22 cellular contexts compared by ENCODE assay signal in genomic region chr2:25814681-25815080, GRCh38.
DNase-seq lines count a peak whose midpoint lies in the region; ATAC-seq, FAIRE-seq and TF ChIP-seq lines count a peak whose summit lies in the region.
"Had no signal": no experiment of that assay in that cellular context is flagged by ENCODE, and none has a peak within 500 bp of the region (broad histone marks: within the 10 kb centered on the region; RNA-seq: fewer than 3 reads in every experiment).

No MANE protein-coding gene starts in this region.

- H3K27me3 Mint-ChIP-seq in activated naive CD8-positive, alpha-beta T cell treated with anti-CD3 and anti-CD28 coated beads, Interleukin-2, amount 50 U/mL, for 24 hours: no peaks in the 10 kb centered on the region
- H3K27me3 Mint-ChIP-seq in activated naive CD8-positive, alpha-beta T cell treated with anti-CD3 and anti-CD28 coated beads for 36 hours: no peaks in the 10 kb centered on the region
- H3K27me3 Mint-ChIP-seq: naive B cell had no signal

- in situ Hi-C loops in brain microvascular endothelial cell (cut with HindIII; ENCODE audit: low pct_ligation_motif_present, low sequenced_read_pairs): no loop called here

- H3K27me3 ChIP-seq in brain microvascular endothelial cell (replicated peaks): no peaks in the 10 kb centered on the region
- H3K27me3 ChIP-seq: hepatocyte had no signal

- DNase-seq in activated naive CD8-positive, alpha-beta T cell treated with anti-CD3 and anti-CD28 coated beads, Interleukin-2, amount 50 U/mL, for 24 hours: no peak
- DNase-seq in activated naive CD8-positive, alpha-beta T cell treated with anti-CD3 and anti-CD28 coated beads for 36 hours: no peak
- DNase-seq in RWPE1 (ENCODE audit: low spot score) (peak; percentile 9), fibroblast of peridontal ligament (ENCODE audit: extremely low read depth) (peak; percentile 14), stromal cell of bone marrow (ENCODE audit: low read depth) (peak; percentile 10), brain microvascular endothelial cell (no peak), RCC 7860 (ENCODE audit: low spot score) (no peak)
- DNase-seq: activated naive CD4-positive, alpha-beta T cell treated with anti-CD3 and anti-CD28 coated beads for 36 hours; activated T-cell treated with anti-CD3 and anti-CD28 coated beads, Interleukin-2, amount 50 U/mL, for 4 hours; aorta; naive B cell; NCI-H1105; NCI-H1930; NCI-H69 had no signal

- no peak for FAIRE-seq in RCC 7860 (lab: Jason Lieb, UNC)
- FAIRE-seq: frontal cortex had no signal

- POLR2A ChIA-PET in RWPE1 (lab: Yijun Ruan, JAX; ENCODE audit: low non-redundant PET): no interaction called here

- H3K4me1 Mint-ChIP-seq in activated naive CD8-positive, alpha-beta T cell treated with anti-CD3 and anti-CD28 coated beads, Interleukin-2, amount 50 U/mL, for 24 hours: peaks cover 77% of the 10 kb centered on the region
- H3K4me1 Mint-ChIP-seq in activated naive CD8-positive, alpha-beta T cell treated with anti-CD3 and anti-CD28 coated beads for 36 hours: peaks cover 39% of the 10 kb centered on the region

- peaks cover 36% of the 10 kb centered on the region for H3K36me3 Mint-ChIP-seq in activated naive CD8-positive, alpha-beta T cell treated with anti-CD3 and anti-CD28 coated beads, Interleukin-2, amount 50 U/mL, for 24 hours (ENCODE audit: low read depth)
- H3K36me3 Mint-ChIP-seq in activated naive CD8-positive, alpha-beta T cell treated with anti-CD3 and anti-CD28 coated beads for 36 hours: peaks cover 34% of the 10 kb centered on the region

- H3K4me3 ChIP-seq in brain microvascular endothelial cell (ENCODE audit: low read depth, low read length): no peak overlapping the region
- H3K4me3 ChIP-seq: HAP-1, hepatocyte, thoracic aorta had no signal

- ATAC-seq in activated naive CD8-positive, alpha-beta T cell treated with anti-CD3 and anti-CD28 coated beads, Interleukin-2, amount 50 U/mL, for 24 hours: peak; percentile 53
- ATAC-seq in HG02970 (IDR thresholded peaks at IDR 0.05; ENCODE audit: low FRiP score, unreplicated experiment): no peak
- ATAC-seq: left lobe of liver, WTC11 had no signal

- H3K4me3 Mint-ChIP-seq in activated naive CD8-positive, alpha-beta T cell treated with anti-CD3 and anti-CD28 coated beads, Interleukin-2, amount 50 U/mL, for 24 hours: no peak overlapping the region
- H3K4me3 Mint-ChIP-seq in activated naive CD8-positive, alpha-beta T cell treated with anti-CD3 and anti-CD28 coated beads for 36 hours: no peak overlapping the region
- H3K4me3 Mint-ChIP-seq: activated naive CD4-positive, alpha-beta T cell treated with anti-CD3 and anti-CD28 coated beads for 36 hours; activated T-cell treated with anti-CD3 and anti-CD28 coated beads, Interleukin-2, amount 50 U/mL, for 4 hours; CD14-positive monocyte; naive B cell; WTC11 had no signal

- peaks cover 2% of the 10 kb centered on the region for H3K36me3 ChIP-seq in brain microvascular endothelial cell (replicated peaks)
- H3K36me3 ChIP-seq: HAP-1, thoracic aorta had no signal

- peak overlapping the region; percentile 90 for H3K27ac Mint-ChIP-seq in activated naive CD8-positive, alpha-beta T cell treated with anti-CD3 and anti-CD28 coated beads, Interleukin-2, amount 50 U/mL, for 24 hours
- H3K27ac Mint-ChIP-seq in activated naive CD8-positive, alpha-beta T cell treated with anti-CD3 and anti-CD28 coated beads for 36 hours: no peak overlapping the region
- H3K27ac Mint-ChIP-seq: activated naive CD4-positive, alpha-beta T cell treated with anti-CD3 and anti-CD28 coated beads for 36 hours; WTC11 had no signal

- H3K27ac ChIP-seq in RWPE1 (no peak overlapping the region), brain microvascular endothelial cell (no peak overlapping the region)
- H3K27ac ChIP-seq: hepatocyte, thoracic aorta had no signal

- TF ChIP-seq CTCF in RWPE1 (conservative IDR thresholded peaks at IDR 0.05; ENCODE audit: low read depth) (no peak), brain microvascular endothelial cell (IDR thresholded peaks at IDR 0.05; ENCODE audit: low read depth, low read length, missing control alignments) (no peak)

- H3K9me3 Mint-ChIP-seq in activated naive CD8-positive, alpha-beta T cell treated with anti-CD3 and anti-CD28 coated beads, Interleukin-2, amount 50 U/mL, for 24 hours: no peaks in the 10 kb centered on the region
- no peaks in the 10 kb centered on the region for H3K9me3 Mint-ChIP-seq in activated naive CD8-positive, alpha-beta T cell treated with anti-CD3 and anti-CD28 coated beads for 36 hours
- H3K9me3 Mint-ChIP-seq: activated naive CD4-positive, alpha-beta T cell treated with anti-CD3 and anti-CD28 coated beads for 36 hours; activated T-cell treated with anti-CD3 and anti-CD28 coated beads, Interleukin-2, amount 50 U/mL, for 4 hours; CD14-positive monocyte; naive B cell had no signal

- CTCF ChIA-PET in RWPE1 (lab: Yijun Ruan, JAX): no interaction called here

Comparison
In these comparisons a context has a peak if more than half of its experiments do, and no peak if none do; other contexts are left out.
1. DNase-seq: peak in RWPE1 (single experiment), fibroblast of peridontal ligament (single experiment) and stromal cell of bone marrow (single experiment); none in activated naive CD8-positive, alpha-beta T cell treated with anti-CD3 and anti-CD28 coated beads, Interleukin-2, amount 50 U/mL, for 24 hours (single experiment), activated naive CD8-positive, alpha-beta T cell treated with anti-CD3 and anti-CD28 coated beads for 36 hours (single experiment), brain microvascular endothelial cell (single experiment) and RCC 7860 (single experiment).